Comparison of ENCODE assay signal across 1 cellular context in genomic region chr18:77366725-77367641, GRCh38.
TF ChIP-seq lines count a peak whose summit lies in the region.

No MANE protein-coding gene starts in this region.

TF ChIP-seq in HepG2, 621 proteins besides CTCF, POLR2A, EP300 and RAD21 (continued from another document and continues in another):
- TF ChIP-seq ZBTB33 (CRISPR knock-in tag; IDR thresholded peaks at IDR 0.05) = no peak
- no peak for TF ChIP-seq SRY (CRISPR knock-in tag; IDR thresholded peaks at IDR 0.05)
- TF ChIP-seq TAF15 (IDR thresholded peaks at IDR 0.05; ENCODE audit: low read depth, low read length, poor library complexity, severe bottlenecking) = no peak
- TF ChIP-seq CCDC6 (CRISPR knock-in tag; IDR thresholded peaks at IDR 0.05) = no peak
- TF ChIP-seq ZFP82 (CRISPR knock-in tag; IDR thresholded peaks at IDR 0.05; ENCODE audit: borderline replicate concordance) = no peak
- TF ChIP-seq STAG1 (CRISPR knock-in tag; IDR thresholded peaks at IDR 0.05) = no peak
- peak; percentile 95 for TF ChIP-seq ZNF644 (CRISPR knock-in tag; IDR thresholded peaks at IDR 0.05; ENCODE audit: low read depth)
- TF ChIP-seq ZBTB40 (IDR thresholded peaks at IDR 0.05) = no peak
- no peak; the same call in 1 of the 2 replicates for TF ChIP-seq ZBTB40 (CRISPR knock-in tag; IDR thresholded peaks at IDR 0.05)
- TF ChIP-seq NR2C2 (CRISPR knock-in tag; IDR thresholded peaks at IDR 0.05; ENCODE audit: borderline replicate concordance) = no peak
- TF ChIP-seq ZBTB8A (CRISPR knock-in tag; IDR thresholded peaks at IDR 0.05; ENCODE audit: borderline replicate concordance, low read depth) = no peak
- peak; percentile 81 for TF ChIP-seq ZNF629 (CRISPR knock-in tag; conservative IDR thresholded peaks at IDR 0.05)
- no peak for TF ChIP-seq ADNP (CRISPR knock-in tag; IDR thresholded peaks at IDR 0.05)
- no peak for TF ChIP-seq PRMT3 (CRISPR knock-in tag; IDR thresholded peaks at IDR 0.05; ENCODE audit: borderline replicate concordance, low read depth)
- TF ChIP-seq GATAD1 (CRISPR knock-in tag; IDR thresholded peaks at IDR 0.05) = peak; percentile 55; the same call in 1 of the 2 replicates
- no peak for TF ChIP-seq ZNF800 (CRISPR knock-in tag; IDR thresholded peaks at IDR 0.05)
- no peak for TF ChIP-seq MEIS1 (CRISPR knock-in tag; IDR thresholded peaks at IDR 0.05; ENCODE audit: borderline replicate concordance)
- peak; percentile 91 for TF ChIP-seq ZNF292 (CRISPR knock-in tag; IDR thresholded peaks at IDR 0.05; ENCODE audit: borderline replicate concordance, low read depth)
- TF ChIP-seq, protein P1, sequence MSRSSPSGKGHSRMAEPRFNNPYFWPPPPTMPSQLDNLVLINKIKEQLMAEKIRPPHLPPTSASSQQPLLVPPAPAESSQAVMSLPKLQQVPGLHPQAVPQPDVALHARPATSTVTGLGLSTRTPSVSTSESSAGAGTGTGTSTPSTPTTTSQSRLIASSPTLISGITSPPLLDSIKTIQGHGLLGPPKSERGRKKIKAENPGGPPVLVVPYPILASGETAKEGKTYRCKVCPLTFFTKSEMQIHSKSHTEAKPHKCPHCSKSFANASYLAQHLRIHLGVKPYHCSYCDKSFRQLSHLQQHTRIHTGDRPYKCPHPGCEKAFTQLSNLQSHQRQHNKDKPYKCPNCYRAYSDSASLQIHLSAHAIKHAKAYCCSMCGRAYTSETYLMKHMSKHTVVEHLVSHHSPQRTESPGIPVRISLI (CRISPR knock-in tag; IDR thresholded peaks at IDR 0.05; ENCODE audit: borderline replicate concordance) = no peak
- TF ChIP-seq, protein P2, sequence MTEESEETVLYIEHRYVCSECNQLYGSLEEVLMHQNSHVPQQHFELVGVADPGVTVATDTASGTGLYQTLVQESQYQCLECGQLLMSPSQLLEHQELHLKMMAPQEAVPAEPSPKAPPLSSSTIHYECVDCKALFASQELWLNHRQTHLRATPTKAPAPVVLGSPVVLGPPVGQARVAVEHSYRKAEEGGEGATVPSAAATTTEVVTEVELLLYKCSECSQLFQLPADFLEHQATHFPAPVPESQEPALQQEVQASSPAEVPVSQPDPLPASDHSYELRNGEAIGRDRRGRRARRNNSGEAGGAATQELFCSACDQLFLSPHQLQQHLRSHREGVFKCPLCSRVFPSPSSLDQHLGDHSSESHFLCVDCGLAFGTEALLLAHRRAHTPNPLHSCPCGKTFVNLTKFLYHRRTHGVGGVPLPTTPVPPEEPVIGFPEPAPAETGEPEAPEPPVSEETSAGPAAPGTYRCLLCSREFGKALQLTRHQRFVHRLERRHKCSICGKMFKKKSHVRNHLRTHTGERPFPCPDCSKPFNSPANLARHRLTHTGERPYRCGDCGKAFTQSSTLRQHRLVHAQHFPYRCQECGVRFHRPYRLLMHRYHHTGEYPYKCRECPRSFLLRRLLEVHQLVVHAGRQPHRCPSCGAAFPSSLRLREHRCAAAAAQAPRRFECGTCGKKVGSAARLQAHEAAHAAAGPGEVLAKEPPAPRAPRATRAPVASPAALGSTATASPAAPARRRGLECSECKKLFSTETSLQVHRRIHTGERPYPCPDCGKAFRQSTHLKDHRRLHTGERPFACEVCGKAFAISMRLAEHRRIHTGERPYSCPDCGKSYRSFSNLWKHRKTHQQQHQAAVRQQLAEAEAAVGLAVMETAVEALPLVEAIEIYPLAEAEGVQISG (CRISPR knock-in tag; IDR thresholded peaks at IDR 0.05) = peak; percentile 57; the same call in 1 of the 2 replicates
- TF ChIP-seq MAX (IDR thresholded peaks at IDR 0.05) = peak; percentile 79
- no peak for TF ChIP-seq ZNF570 (CRISPR knock-in tag; IDR thresholded peaks at IDR 0.05; ENCODE audit: borderline replicate concordance)
- TF ChIP-seq ZBTB20 (CRISPR knock-in tag; IDR thresholded peaks at IDR 0.05; ENCODE audit: borderline replicate concordance, low read depth) = no peak
- no peak for TF ChIP-seq ZNF235 (CRISPR knock-in tag; IDR thresholded peaks at IDR 0.05; ENCODE audit: borderline replicate concordance)
- no peak for TF ChIP-seq BORCS8-MEF2B (CRISPR knock-in tag; IDR thresholded peaks at IDR 0.05)
- no peak for TF ChIP-seq CAMTA2 (CRISPR knock-in tag; IDR thresholded peaks at IDR 0.05; ENCODE audit: borderline replicate concordance)
- no peak for TF ChIP-seq PBX2 (CRISPR knock-in tag; IDR thresholded peaks at IDR 0.05)
- no peak for TF ChIP-seq HDAC6 (IDR thresholded peaks at IDR 0.05; ENCODE audit: low read depth, low read length)
- no peak for TF ChIP-seq HMGXB3 (CRISPR knock-in tag; IDR thresholded peaks at IDR 0.05; ENCODE audit: borderline replicate concordance)
- TF ChIP-seq PHF21A (CRISPR knock-in tag; IDR thresholded peaks at IDR 0.05) = peak; percentile 78
- peak; percentile 62; the same call in 1 of the 2 replicates for TF ChIP-seq ZNF607 (CRISPR knock-in tag; IDR thresholded peaks at IDR 0.05; ENCODE audit: borderline replicate concordance)
- no peak for TF ChIP-seq ZNF552 (CRISPR knock-in tag; IDR thresholded peaks at IDR 0.05; ENCODE audit: borderline replicate concordance)
- peak; percentile 53; the same call in 1 of the 2 replicates for TF ChIP-seq HNF4G (IDR thresholded peaks at IDR 0.05; ENCODE audit: borderline replicate concordance, low read depth, low read length)
- TF ChIP-seq HNF4G (CRISPR knock-in tag; IDR thresholded peaks at IDR 0.05; ENCODE audit: borderline replicate concordance, low read depth) = no peak
- TF ChIP-seq ASH2L (IDR thresholded peaks at IDR 0.05; ENCODE audit: insufficient read length, low read depth, low read length) = peak; percentile 79
- no peak for TF ChIP-seq KMT2A (CRISPR knock-in tag; IDR thresholded peaks at IDR 0.05)
- TF ChIP-seq ZNF260 (CRISPR knock-in tag; IDR thresholded peaks at IDR 0.05; ENCODE audit: borderline replicate concordance, low read depth) = no peak
